15 cellular contexts compared by ENCODE assay signal in genomic region chr6:10487668-10488327, GRCh38. TPM values are rescaled to one million over a fixed set of nuclear protein-coding genes. Genes with fewer than 3 reads are reported as not detected.
DNase-seq lines count a peak whose midpoint lies in the region; ATAC-seq, FAIRE-seq and TF ChIP-seq lines count a peak whose summit lies in the region.
"Had no signal": no experiment of that assay in that cellular context is flagged by ENCODE, and none has a peak within 500 bp of the region (broad histone marks: within the 10 kb centered on the region; RNA-seq: fewer than 3 reads in every experiment).

No MANE protein-coding gene starts in this region.

- H3K4me1 ChIP-seq in HepG2 (ENCODE audit: insufficient read depth, low read length) = no peaks in the 10 kb centered on the region
- no peaks in the 10 kb centered on the region for H3K4me1 ChIP-seq in aorta (ENCODE audit: control insufficient read depth in 1 of 2, insufficient read depth in 2 of 2, low read length in 2 of 2)
- no peaks in the 10 kb centered on the region for H3K4me1 ChIP-seq in esophagus squamous epithelium

- TF ChIP-seq CTCF in natural killer cell (IDR thresholded peaks at IDR 0.05) (no peak), endothelial cell (IDR thresholded peaks at IDR 0.05; ENCODE audit: unreplicated experiment) (no peak), HepG2 (CRISPR knock-in tag; IDR thresholded peaks at IDR 0.05) (no peak), esophagus squamous epithelium (IDR thresholded peaks at IDR 0.05) (no peak)

- H4K20me1 ChIP-seq in HepG2 (ENCODE audit: insufficient read depth, low read length) = no peaks in the 10 kb centered on the region

- in situ Hi-C loops in HepG2 (cut with HindIII; ENCODE audit: extremely low pct_ligation_motif_present, low pct_unique_long_range_greater_than_20kb) = loop anchor here (25.0 kb wide), 1 partner anchor 575 kb away; no protein-coding TSS in a partner anchor

- H3K9me3 ChIP-seq in HepG2 (ENCODE audit: low read length) (no peaks in the 10 kb centered on the region), aorta (ENCODE audit: control insufficient read depth, low read length) (no peaks in the 10 kb centered on the region), esophagus squamous epithelium (no peaks in the 10 kb centered on the region)

- WGBS in HepG2 (ENCODE audit: low lambda C conversion rate) = 83% methylated on average over 29 of the region's 44 CpGs
- WGBS in aorta, 2 donors = 65 to 87% methylated on average over 37 to 44 of the region's 44 CpGs
- 92 to 96% methylated on average over 4 to 18 of the region's 44 CpGs for WGBS in esophagus squamous epithelium, 2 donors

- H3K36me3 Mint-ChIP-seq in natural killer cell treated with Interleukin-12 subunit alpha and Interleukin-12 subunit beta and Interleukin-15 and Interleukin-18, amount 100 ng/mL, for 72 hours = no peaks in the 10 kb centered on the region
- H3K36me3 Mint-ChIP-seq in natural killer cell = no peaks in the 10 kb centered on the region
- no peaks in the 10 kb centered on the region for H3K36me3 Mint-ChIP-seq in endothelial cell (ENCODE audit: low read depth, unreplicated experiment)

- TF ChIP-seq POLR2A in HepG2 (IDR thresholded peaks at IDR 0.05; ENCODE audit: insufficient read depth in 1 of 2, low read depth in 2 of 2, low read length in 2 of 2) (no peak), esophagus squamous epithelium (IDR thresholded peaks at IDR 0.05) (no peak)

- H3K27ac ChIP-seq in HepG2 (ENCODE audit: extremely low read length, insufficient read depth, low read length) (no peak overlapping the region), aorta (ENCODE audit: low read depth in 1 of 2, low read length in 2 of 2) (no peak overlapping the region), esophagus squamous epithelium (no peak overlapping the region)

- CTCF ChIA-PET in HepG2 (lab: Yijun Ruan, JAX; ENCODE audit: low intra/inter-chr PET ratio, low total read pairs) = no interaction called here

- BruUV-seq in HepG2 (replicated peaks; lab: Mats Ljungman, UMichigan) = no TSS peak

- H3K9ac ChIP-seq in HepG2 (ENCODE audit: insufficient read depth, low read depth, low read length) = no peak overlapping the region

- no peak for DNase-seq in natural killer cell treated with Interleukin-12 subunit alpha and Interleukin-12 subunit beta and Interleukin-15 and Interleukin-18, amount 100 ng/mL, for 72 hours (ENCODE audit: low spot score)
- DNase-seq in natural killer cell (no peak), endothelial cell (ENCODE audit: low spot score) (peak; percentile 28), HepG2 (ENCODE audit: low spot score) (no peak), aorta (peak; percentile 46 to 76), ureter (ENCODE audit: low spot score) (no peak), esophagus squamous epithelium (lab: John Stamatoyannopoulos, UW) (no peak)
- DNase-seq: C1 segment of cervical spinal cord, EL, NCI-H1105 treated with DMSO at 0.1 percent for 48 hours, NCI-H187 treated with DMSO at 0.1 percent for 48 hours, NCI-H2171 treated with DMSO at 0.1 percent for 48 hours, NCI-H774 had no signal

- H3K4me3 Mint-ChIP-seq in natural killer cell treated with Interleukin-12 subunit alpha and Interleukin-12 subunit beta and Interleukin-15 and Interleukin-18, amount 100 ng/mL, for 72 hours = no peak overlapping the region
- H3K4me3 Mint-ChIP-seq in natural killer cell (no peak overlapping the region), endothelial cell (ENCODE audit: unreplicated experiment) (peak overlapping the region; percentile 48)

- TF ChIP-seq RAD21 in HepG2 (CRISPR knock-in tag; IDR thresholded peaks at IDR 0.05) = no peak

- no peaks in the 10 kb centered on the region for H3K4me1 Mint-ChIP-seq in natural killer cell treated with Interleukin-12 subunit alpha and Interleukin-12 subunit beta and Interleukin-15 and Interleukin-18, amount 100 ng/mL, for 72 hours (ENCODE audit: low read depth in 2 of 2)
- H3K4me1 Mint-ChIP-seq in natural killer cell = no peaks in the 10 kb centered on the region
- peaks cover 5% of the 10 kb centered on the region for H3K4me1 Mint-ChIP-seq in endothelial cell (ENCODE audit: unreplicated experiment)

- H3K4me2 ChIP-seq in HepG2 (ENCODE audit: low read depth, low read length) = no peak overlapping the region

- peaks cover 19 to 21% of the 10 kb centered on the region in 2 donors for H3K27me3 Mint-ChIP-seq in natural killer cell treated with Interleukin-12 subunit alpha and Interleukin-12 subunit beta and Interleukin-15 and Interleukin-18, amount 100 ng/mL, for 72 hours
- H3K27me3 Mint-ChIP-seq in natural killer cell (ENCODE audit: low read depth in 2 of 2) (peaks cover 8 to 34% of the 10 kb centered on the region in 2 donors), endothelial cell (ENCODE audit: unreplicated experiment) (peaks cover 5% of the 10 kb centered on the region)

- H3K27me3 ChIP-seq in HepG2 (ENCODE audit: control insufficient read depth in 1 of 2, insufficient read depth in 2 of 2, low read length in 2 of 2) = no peaks in the 10 kb centered on the region; a peak in 2 of 5 replicates
- H3K27me3 ChIP-seq in aorta (ENCODE audit: control insufficient read depth in 1 of 2, insufficient read depth in 2 of 2, low read length in 1 of 2) = no peaks in the 10 kb centered on the region
- H3K27me3 ChIP-seq in esophagus squamous epithelium = no peaks in the 10 kb centered on the region

- intact Hi-C loops in natural killer cell (cut with micrococcal nuclease) (no loop called here), HepG2 (cut with micrococcal nuclease; ENCODE audit: unreplicated experiment) (no loop called here), aorta (cut with DNase I) (no loop called here), esophagus squamous epithelium (cut with DNase I) (loop anchor here (10.0 kb wide), 1 partner anchor 317 kb away; no protein-coding TSS in a partner anchor)

- no peaks in the 10 kb centered on the region for H3K36me3 ChIP-seq in HepG2 (replicated peaks in 1 of 2; ENCODE audit: control insufficient read depth in 1 of 2, insufficient read depth in 2 of 2, low read length in 2 of 2)
- H3K36me3 ChIP-seq in aorta (ENCODE audit: control insufficient read depth in 1 of 2, insufficient read depth in 2 of 2, low read length in 1 of 2) = no peaks in the 10 kb centered on the region
- H3K36me3 ChIP-seq in esophagus squamous epithelium = no peaks in the 10 kb centered on the region

- H3K79me2 ChIP-seq in HepG2 (ENCODE audit: insufficient read depth, low read length) = no peaks in the 10 kb centered on the region

- no peaks in the 10 kb centered on the region for H3K9me3 Mint-ChIP-seq in natural killer cell treated with Interleukin-12 subunit alpha and Interleukin-12 subunit beta and Interleukin-15 and Interleukin-18, amount 100 ng/mL, for 72 hours
- H3K9me3 Mint-ChIP-seq in natural killer cell = no peaks in the 10 kb centered on the region
- H3K9me3 Mint-ChIP-seq in endothelial cell (ENCODE audit: unreplicated experiment) = no peaks in the 10 kb centered on the region

- no peak overlapping the region for H2AFZ ChIP-seq in HepG2 (ENCODE audit: low read length)

- no peak overlapping the region for H3K27ac Mint-ChIP-seq in natural killer cell treated with Interleukin-12 subunit alpha and Interleukin-12 subunit beta and Interleukin-15 and Interleukin-18, amount 100 ng/mL, for 72 hours
- H3K27ac Mint-ChIP-seq in natural killer cell = no peak overlapping the region
- no peak overlapping the region for H3K27ac Mint-ChIP-seq in endothelial cell (ENCODE audit: unreplicated experiment)

- POLR2A ChIA-PET in HepG2 (lab: Yijun Ruan, JAX) = no interaction called here

- H3K4me3 ChIP-seq in HepG2 (replicated peaks in 1 of 3; ENCODE audit: insufficient read depth in 1 of 3, low read depth in 2 of 3, low read length in 3 of 3) (no peak overlapping the region), aorta (ENCODE audit: low read length in 2 of 2) (no peak overlapping the region), esophagus squamous epithelium (no peak overlapping the region)

- no peak for TF ChIP-seq EP300 in HepG2 (IDR thresholded peaks at IDR 0.05; ENCODE audit: low read depth in 2 of 2, low read length in 2 of 2)
- no peak for TF ChIP-seq EP300 in HepG2 (CRISPR knock-in tag; IDR thresholded peaks at IDR 0.05; ENCODE audit: borderline replicate concordance)

- peak; percentile 52 for ATAC-seq in natural killer cell treated with Interleukin-12 subunit alpha and Interleukin-12 subunit beta and Interleukin-15 and Interleukin-18, amount 100 ng/mL, for 72 hours
- ATAC-seq in natural killer cell (no peak), HepG2 (peak; percentile 20; the same call in 1 of the 3 replicates), aorta (ENCODE audit: low FRiP score) (no peak), GM21825 (IDR thresholded peaks at IDR 0.05; ENCODE audit: unreplicated experiment) (no peak)

- no peak for FAIRE-seq in HepG2 (lab: Jason Lieb, UNC)
- FAIRE-seq: A204.1 had no signal

RNA-seq across cellular contexts. Expression of gene GCNT2, which starts 33.4 kb away (rescaled TPM):
- 1 to 10 TPM; 2.4 to 6.9 TPM for total RNA-seq in natural killer cell treated with Interleukin-12 subunit alpha and Interleukin-12 subunit beta and Interleukin-15 and Interleukin-18, amount 100 ng/mL, for 72 hours
- 1 to 10 TPM in 1 of 3 donors, under 1 TPM in 2; 0.79 to 4.7 (median 0.80) TPM for total RNA-seq in natural killer cell
- 71.1 TPM for total RNA-seq in endothelial cell (ENCODE audit: unreplicated experiment)
- 25.1 and 31.9 TPM in 2 replicates for total RNA-seq in HepG2 (2016; rRNA removed; fragmentation: Illumina TruSeq; extraction: Trizol)
- 3.4 and 3.6 TPM in 2 replicates for total RNA-seq in HepG2 (2016; cell fraction: cytosol; rRNA removed; fragmentation: Illumina TruSeq; extraction: Trizol; ENCODE audit: low read depth)
- total RNA-seq in HepG2 (2016; cell fraction: insoluble cytoplasmic fraction; rRNA removed; fragmentation: Illumina TruSeq; extraction: Trizol) = 27.9 and 31.1 TPM in 2 replicates
- total RNA-seq in HepG2 (2016; cell fraction: membrane; rRNA removed; fragmentation: Illumina TruSeq; extraction: Trizol) = 14.4 and 15.6 TPM in 2 replicates
- total RNA-seq in HepG2 (2016; cell fraction: nucleus; rRNA removed; fragmentation: Illumina TruSeq; extraction: Trizol) = 41.4 and 42.7 TPM in 2 replicates
- polyA plus RNA-seq in HepG2 (2011; rRNA removed) = 9.7 and 11.8 TPM in 2 replicates
- 7.1 and 9.4 TPM in 2 replicates for polyA plus RNA-seq in HepG2 (2011; cell fraction: cytosol; rRNA removed)
- polyA plus RNA-seq in HepG2 (2011; cell fraction: nucleus; rRNA removed) = 4.6 and 5.1 TPM in 2 replicates
- polyA plus RNA-seq in HepG2 (2012) = 13.4 and 15.6 TPM in 2 replicates
- polyA plus RNA-seq in HepG2 (2016; cell fraction: cytosol; fragmentation: Illumina TruSeq; extraction: Trizol; ENCODE audit: low read depth) = 1.1 and 1.4 TPM in 2 replicates
- 14.2 and 17.2 TPM in 2 replicates for polyA plus RNA-seq in HepG2 (2016; cell fraction: insoluble cytoplasmic fraction; fragmentation: Illumina TruSeq; extraction: Trizol; ENCODE audit: low read depth)
- polyA plus RNA-seq in HepG2 (2016; cell fraction: membrane; fragmentation: Illumina TruSeq; extraction: Trizol; ENCODE audit: low read depth) = 5.6 and 6.3 TPM in 2 replicates
- 22.6 and 25.7 TPM in 2 replicates for polyA plus RNA-seq in HepG2 (2016; cell fraction: nucleus; fragmentation: Illumina TruSeq; extraction: Trizol; ENCODE audit: insufficient read depth, low read depth)
- 10.4 and 10.7 TPM in 2 replicates for polyA minus RNA-seq in HepG2 (2011; rRNA and poly(A)+ RNA removed; ENCODE audit: low replicate concordance)
- 12.4 and 12.9 TPM in 2 replicates for polyA minus RNA-seq in HepG2 (2011; cell fraction: cytosol; rRNA and poly(A)+ RNA removed)
- 21.4 and 26.1 TPM in 2 replicates for polyA minus RNA-seq in HepG2 (2011; cell fraction: nucleus; rRNA and poly(A)+ RNA removed)
- 10 to 100 TPM; 14.6 to 18.6 TPM for total RNA-seq in aorta
- polyA plus RNA-seq in aorta = 1 to 10 TPM; 3.4 to 3.9 TPM
- 3.1 TPM for total RNA-seq in ureter
- 10 to 100 TPM in 2 of 4 donors, 1 to 10 TPM in 2; 6.9 to 17.2 (median 8.9) TPM for total RNA-seq in esophagus squamous epithelium

Comparison
In these comparisons a context has a peak if more than half of its experiments do, and no peak if none do; other contexts are left out.
1. ATAC-seq: peak in natural killer cell treated with Interleukin-12 subunit alpha and Interleukin-12 subunit beta and Interleukin-15 and Interleukin-18, amount 100 ng/mL, for 72 hours (2 of 2) and HepG2 (single experiment); none in natural killer cell (0 of 3), aorta (single experiment) and GM21825 (single experiment).
2. DNase-seq: peak in endothelial cell (single experiment) and aorta (2 of 2); none in natural killer cell treated with Interleukin-12 subunit alpha and Interleukin-12 subunit beta and Interleukin-15 and Interleukin-18, amount 100 ng/mL, for 72 hours (single experiment), natural killer cell (single experiment), HepG2 (single experiment), ureter (single experiment) and esophagus squamous epithelium (single experiment).